ENCODE assay signal across 18 cellular contexts in genomic region chr6:23499549-23499948, GRCh38.
DNase-seq lines count a peak whose midpoint lies in the region; ATAC-seq, FAIRE-seq and TF ChIP-seq lines count a peak whose summit lies in the region.
"Had no signal": no experiment of that assay in that cellular context is flagged by ENCODE, and none has a peak within 500 bp of the region (broad histone marks: within the 10 kb centered on the region; RNA-seq: fewer than 3 reads in every experiment).

No MANE protein-coding gene starts in this region.

- DNase-seq in NCI-H345 (lab: John Stamatoyannopoulos, UW) (peak; percentile 12), NCI-H345 treated with DMSO at 0.1 percent for 48 hours (lab: John Stamatoyannopoulos, UW; ENCODE audit: unreplicated experiment) (no peak), DMS 273 treated with DMSO at 0.1 percent for 48 hours (lab: John Stamatoyannopoulos, UW) (peak; percentile 10), LNCaP clone FGC (ENCODE audit: low read depth) (peak; percentile 36), gastrocnemius medialis (no peak), cerebellar cortex (ENCODE audit: low spot score) (no peak), small intestine (no peak)
- DNase-seq: C1 segment of cervical spinal cord; Calu3; CD4-positive, alpha-beta T cell; DMS153; GF-D8 had no signal

- in situ Hi-C loops in gastrocnemius medialis (cut with MboI; ENCODE audit: low sequenced_read_pairs in 4 of 4) = no loop called here

- H4K20me1 ChIP-seq in OCI-LY3 (ENCODE audit: insufficient read depth, low read length) = no peaks in the 10 kb centered on the region

- TF ChIP-seq CTCF in LNCaP clone FGC (IDR thresholded peaks at IDR 0.05; ENCODE audit: control insufficient read depth, extremely low read depth, insufficient read depth) (no peak), OCI-LY3 (IDR thresholded peaks at IDR 0.05; ENCODE audit: low read depth, low read length) (no peak), gastrocnemius medialis (IDR thresholded peaks at IDR 0.05 in 4 of 5, conservative IDR thresholded peaks at IDR 0.05 in 1 of 5) (no peak)

- H3K4me1 ChIP-seq in OCI-LY3 (ENCODE audit: low read length) = peaks cover 89% of the 10 kb centered on the region
- no peaks in the 10 kb centered on the region for H3K4me1 ChIP-seq in gastrocnemius medialis
- H3K4me1 ChIP-seq in small intestine (ENCODE audit: control insufficient read depth in 2 of 2, insufficient read depth in 1 of 2, low read depth in 1 of 2, low read length in 1 of 2) = no peaks in the 10 kb centered on the region
- H3K4me1 ChIP-seq: HAP-1 had no signal

- H3K9ac ChIP-seq in OCI-LY3 (ENCODE audit: low read length) = 0 out of 2 replicates have a peak overlapping the region, but pooled peaks have one; percentile 46

- H3K27ac ChIP-seq in OCI-LY3 (ENCODE audit: low read length) (peak overlapping the region; percentile 98), gastrocnemius medialis (no peak overlapping the region), small intestine (ENCODE audit: low read depth in 1 of 2, low read length in 1 of 2) (no peak overlapping the region)

- peak overlapping the region; percentile 56; the same call in 1 of the 2 replicates for H3K4me2 ChIP-seq in OCI-LY3 (ENCODE audit: low read length)

- peaks cover 46% of the 10 kb centered on the region for H3K36me3 ChIP-seq in OCI-LY3 (replicated peaks; ENCODE audit: low read depth, low read length)
- H3K36me3 ChIP-seq in gastrocnemius medialis = no peaks in the 10 kb centered on the region
- H3K36me3 ChIP-seq in small intestine (ENCODE audit: control insufficient read depth in 2 of 2, insufficient read depth in 2 of 2, low read length in 2 of 2) = no peaks in the 10 kb centered on the region
- H3K36me3 ChIP-seq: HAP-1 had no signal

- no peak for FAIRE-seq in small intestine (lab: Jason Lieb, UNC)
- FAIRE-seq: A204.1, GM19239, H1, HTR-8/SVneo had no signal

- H3K27me3 ChIP-seq in OCI-LY3 (ENCODE audit: low read depth, low read length) (no peaks in the 10 kb centered on the region), gastrocnemius medialis (no peaks in the 10 kb centered on the region), small intestine (ENCODE audit: control insufficient read depth in 2 of 2, insufficient read depth in 2 of 2, low read length in 2 of 2) (no peaks in the 10 kb centered on the region)

- H2AFZ ChIP-seq in OCI-LY3 (ENCODE audit: low read depth, low read length) = no peak overlapping the region

- H3K4me3 ChIP-seq in LNCaP clone FGC (ENCODE audit: low read depth, low read length) (no peak overlapping the region), OCI-LY3 (ENCODE audit: low read length) (no peak overlapping the region), gastrocnemius medialis (no peak overlapping the region), small intestine (ENCODE audit: low read depth in 1 of 2, low read length in 2 of 2) (no peak overlapping the region)
- H3K4me3 ChIP-seq: HAP-1 had no signal

- H3K9me3 ChIP-seq in OCI-LY3 (ENCODE audit: insufficient read depth, low read length) = peaks cover 7% of the 10 kb centered on the region; the same call in 1 of the 2 replicates
- no peaks in the 10 kb centered on the region for H3K9me3 ChIP-seq in gastrocnemius medialis
- H3K9me3 ChIP-seq in small intestine (ENCODE audit: control insufficient read depth, low read depth) = no peaks in the 10 kb centered on the region
- H3K9me3 ChIP-seq: HAP-1 had no signal

- intact Hi-C loops in gastrocnemius medialis (cut with DNase I; ENCODE audit: low total_unique reads) = no loop called here

- ATAC-seq in gastrocnemius medialis = no peak

- 74 to 84% (median 81%) methylated on average over 1 of the region's 1 CpG for WGBS in small intestine, 3 donors

- H3K79me2 ChIP-seq in OCI-LY3 (ENCODE audit: low read length) = no peaks in the 10 kb centered on the region

- no peak for TF ChIP-seq POLR2A in gastrocnemius medialis (IDR thresholded peaks at IDR 0.05)

Comparison
In these comparisons a context has a peak if more than half of its experiments do, and no peak if none do; other contexts are left out.
1. DNase-seq: peak in NCI-H345 (single experiment), DMS 273 treated with DMSO at 0.1 percent for 48 hours (single experiment) and LNCaP clone FGC (single experiment); none in NCI-H345 treated with DMSO at 0.1 percent for 48 hours (single experiment), gastrocnemius medialis (0 of 2), cerebellar cortex (single experiment) and small intestine (single experiment).